In genomic region chr19:35744335-35744687, GRCh38 we compare ENCODE assay signal across 8 cellular contexts. TPM values are rescaled to one million over a fixed set of nuclear protein-coding genes. Genes with fewer than 3 reads are reported as not detected.
DNase-seq lines count a peak whose midpoint lies in the region; ATAC-seq and TF ChIP-seq lines count a peak whose summit lies in the region.

No MANE protein-coding gene starts in this region.

- H3K4me3 ChIP-seq in GM12864 (ENCODE audit: low read depth, low read length): peak overlapping the region; percentile 77
- peak overlapping the region; percentile 92 for H3K4me3 ChIP-seq in fibroblast of pulmonary artery (replicated peaks; ENCODE audit: low read depth, low read length)
- peak overlapping the region; percentile 96 for H3K4me3 ChIP-seq in retinal pigment epithelial cell (ENCODE audit: low read length)

- DNase-seq in GM12864 (ENCODE audit: low read depth): no peak
- no peak for DNase-seq in T-helper 17 cell
- DNase-seq in fibroblast of pulmonary artery (ENCODE audit: low read depth): no peak
- no peak for DNase-seq in retinal pigment epithelial cell (ENCODE audit: low read depth)
- DNase-seq in NCI-H1436 treated with DMSO at 0.1 percent for 48 hours (lab: John Stamatoyannopoulos, UW): no peak
- DNase-seq in DMS153 (lab: John Stamatoyannopoulos, UW): no peak

- peak overlapping the region; percentile 100 for H3K27ac Mint-ChIP-seq in T-helper 17 cell

- peaks cover 4% of the 10 kb centered on the region for H3K36me3 Mint-ChIP-seq in T-helper 17 cell (ENCODE audit: low read depth)

- peaks cover 57% of the 10 kb centered on the region for H3K4me1 Mint-ChIP-seq in T-helper 17 cell

- no peaks in the 10 kb centered on the region for H3K27me3 Mint-ChIP-seq in T-helper 17 cell

- TF ChIP-seq CTCF in GM12864 (IDR thresholded peaks at IDR 0.05; ENCODE audit: low read depth, low read length, missing control alignments) (no peak), fibroblast of pulmonary artery (IDR thresholded peaks at IDR 0.05; ENCODE audit: low read length, missing control alignments) (no peak), retinal pigment epithelial cell (conservative IDR thresholded peaks at IDR 0.05; ENCODE audit: low read depth, low read length) (no peak)

- ATAC-seq in T-helper 17 cell (no peak), GM18870 (IDR thresholded peaks at IDR 0.05; ENCODE audit: unreplicated experiment) (no peak), HG02973 (IDR thresholded peaks at IDR 0.05; ENCODE audit: unreplicated experiment) (no peak)

- no peaks in the 10 kb centered on the region for H3K9me3 ChIP-seq in T-helper 17 cell (ENCODE audit: control insufficient read depth, low read length, poor library complexity, severe bottlenecking)

- H3K4me3 Mint-ChIP-seq in T-helper 17 cell: peak overlapping the region; percentile 98

RNA-seq across cellular contexts. Expression of gene U2AF1L4, which starts 0.9 kb away (rescaled TPM):
- 10 to 100 TPM; 48.1 to 68.2 TPM for total RNA-seq in T-helper 17 cell

RNA-seq across cellular contexts. Expression of gene PSENEN, which starts 1.1 kb away (rescaled TPM):
- total RNA-seq in T-helper 17 cell: 10 to 100 TPM; 21.2 to 24.9 TPM

RNA-seq across cellular contexts. Expression of gene IGFLR1, which starts 2.1 kb away (rescaled TPM):
- total RNA-seq in T-helper 17 cell: 10 to 100 TPM; 48.1 to 59.0 TPM

RNA-seq across cellular contexts. Expression of gene LIN37, which starts 4.1 kb away (rescaled TPM):
- total RNA-seq in T-helper 17 cell: 10 to 100 TPM; 12.6 to 13.6 TPM

RNA-seq across cellular contexts. Expression of gene HSPB6, which starts 12.5 kb away (rescaled TPM):
- not detected for total RNA-seq in T-helper 17 cell
